Comparison of ENCODE assay signal across 12 cellular contexts in genomic region chr15:78317145-78317836, GRCh38. TPM values are rescaled to one million over a fixed set of nuclear protein-coding genes. Genes with fewer than 3 reads are reported as not detected.
DNase-seq lines count a peak whose midpoint lies in the region; ATAC-seq and TF ChIP-seq lines count a peak whose summit lies in the region.
"Had no signal": no experiment of that assay in that cellular context is flagged by ENCODE, and none has a peak within 500 bp of the region (broad histone marks: within the 10 kb centered on the region; RNA-seq: fewer than 3 reads in every experiment).

No MANE protein-coding gene starts in this region.

- POLR2A ChIA-PET in WTC11 (lab: Charles Lee): interaction anchor here (0.5 kb wide), 1 partner anchor 248 kb away, joined by 3 read pairs; no protein-coding TSS in a partner anchor

- no peak overlapping the region for H3K4me3 ChIP-seq in left ventricle myocardium inferior
- H3K4me3 ChIP-seq in heart right ventricle: no peak overlapping the region

- H3K36me3 Mint-ChIP-seq in WTC11: no peaks in the 10 kb centered on the region
- H3K36me3 Mint-ChIP-seq: CD8-positive, alpha-beta memory T cell; naive B cell had no signal

- no peaks in the 10 kb centered on the region for H3K9me3 Mint-ChIP-seq in WTC11
- H3K9me3 Mint-ChIP-seq: CD8-positive, alpha-beta memory T cell; naive B cell had no signal

- intact Hi-C loops in Right ventricle myocardium superior (cut with DNase I) (no loop called here), left ventricle myocardium inferior (cut with micrococcal nuclease) (no loop called here), heart right ventricle (cut with DNase I) (no loop called here)

- ATAC-seq in Right ventricle myocardium superior (ENCODE audit: poor library complexity) (peak; percentile 78), SK-N-SH treated with all-trans-retinoic acid at 6 μM for 48 hours (peak; percentile 59), heart right ventricle (peak in 5 of 8 donors; percentile 21 to 76 (median 64)), GM18873 (IDR thresholded peaks at IDR 0.05; ENCODE audit: low FRiP score, unreplicated experiment) (no peak), WTC11 (no peak)

- H3K9me3 ChIP-seq in left ventricle myocardium inferior (replicated peaks) (no peaks in the 10 kb centered on the region), heart right ventricle (no peaks in the 10 kb centered on the region)

- H3K27ac Mint-ChIP-seq in WTC11: no peak overlapping the region; the same call in 1 of the 2 replicates
- H3K27ac Mint-ChIP-seq: naive B cell had no signal

- H3K27me3 ChIP-seq in left ventricle myocardium inferior (ENCODE audit: low read depth) (peaks cover 12% of the 10 kb centered on the region), heart right ventricle (peaks cover 0 to 4% (median 0%) of the 10 kb centered on the region in 7 donors)

- TF ChIP-seq CTCF in left ventricle myocardium inferior (IDR thresholded peaks at IDR 0.05; ENCODE audit: borderline replicate concordance) (no peak), heart right ventricle (IDR thresholded peaks at IDR 0.05) (peak in 4 of 9 donors; percentile 15 to 29 (median 22)), WTC11 (IDR thresholded peaks at IDR 0.05) (no peak)

- H3K4me3 Mint-ChIP-seq in WTC11: no peak overlapping the region
- H3K4me3 Mint-ChIP-seq: CD8-positive, alpha-beta memory T cell; naive B cell had no signal

- WGBS in heart right ventricle, 2 donors: 58 to 72% methylated on average over 8 of the region's 8 CpGs

- peaks cover 49% of the 10 kb centered on the region for H3K4me1 Mint-ChIP-seq in WTC11
- H3K4me1 Mint-ChIP-seq: CD8-positive, alpha-beta memory T cell; naive B cell had no signal

- H3K27ac ChIP-seq in left ventricle myocardium inferior (replicated peaks) (no peak overlapping the region), heart right ventricle (no peak overlapping the region)

- CTCF ChIA-PET in WTC11 (lab: Charles Lee): interaction anchor here (0.6 to 3.2 kb wide), 22 partner anchors 10 to 248 kb away, joined by 3 to 31 read pairs (median 6); partner anchors contain the start of genes CHRNA5, CRABP1, IREB2 and SKIC8

- peaks cover 12% of the 10 kb centered on the region for H3K4me1 ChIP-seq in left ventricle myocardium inferior
- peaks cover 0 to 10% (median 0%) of the 10 kb centered on the region in 9 donors for H3K4me1 ChIP-seq in heart right ventricle

- DNase-seq in Right ventricle myocardium superior (no peak), left ventricle myocardium inferior (no peak), heart right ventricle (no peak), WTC11 (ENCODE audit: low spot score) (no peak), NCI-H510A treated with DMSO at 0.1 percent for 48 hours (lab: John Stamatoyannopoulos, UW) (no peak), NCI-H748 (lab: John Stamatoyannopoulos, UW; ENCODE audit: unreplicated experiment) (no peak)
- DNase-seq: activated CD4-positive, alpha-beta T cell treated with anti-CD3 and anti-CD28 coated beads, Interleukin-2, amount 50 U/mL, for 1 hour; effector memory CD4-positive, alpha-beta T cell; naive B cell had no signal

- H3K27me3 Mint-ChIP-seq in WTC11 (ENCODE audit: low read depth): no peaks in the 10 kb centered on the region

- H3K36me3 ChIP-seq in left ventricle myocardium inferior (no peaks in the 10 kb centered on the region), heart right ventricle (no peaks in the 10 kb centered on the region)

TF ChIP-seq in SK-N-SH treated with all-trans-retinoic acid at 6 μM for 48 hours, 23 proteins besides CTCF, POLR2A, EP300 and RAD21 (continues in another document):
- TF ChIP-seq POU6F1 (CRISPR knock-in tag; IDR thresholded peaks at IDR 0.05; ENCODE audit: borderline replicate concordance, low read depth) (no peak), GLIS3 (CRISPR knock-in tag; IDR thresholded peaks at IDR 0.05) (no peak), CSRNP3 (CRISPR knock-in tag; IDR thresholded peaks at IDR 0.05) (no peak), ZNF70 (CRISPR knock-in tag; IDR thresholded peaks at IDR 0.05) (no peak)

TF ChIP-seq in WTC11, 78 proteins besides CTCF, POLR2A, EP300 and RAD21:
- TF ChIP-seq ZNF138 (CRISPR knock-in tag; conservative IDR thresholded peaks at IDR 0.05): no peak
- no peak for TF ChIP-seq RELA (CRISPR knock-in tag; IDR thresholded peaks at IDR 0.05; ENCODE audit: borderline replicate concordance)
- no peak for TF ChIP-seq USF2 (CRISPR knock-in tag; IDR thresholded peaks at IDR 0.05)
- TF ChIP-seq NFYB (CRISPR knock-in tag; conservative IDR thresholded peaks at IDR 0.05; ENCODE audit: low read depth): no peak
- TF ChIP-seq GABPB1 (CRISPR knock-in tag; IDR thresholded peaks at IDR 0.05): no peak
- no peak for TF ChIP-seq ATF2 (CRISPR knock-in tag; IDR thresholded peaks at IDR 0.05; ENCODE audit: borderline replicate concordance, low read depth)
- TF ChIP-seq ZNF532 (CRISPR knock-in tag; IDR thresholded peaks at IDR 0.05; ENCODE audit: borderline replicate concordance): no peak
- no peak for TF ChIP-seq TEAD1 (CRISPR knock-in tag; IDR thresholded peaks at IDR 0.05)
- no peak for TF ChIP-seq ZNF512 (CRISPR knock-in tag; IDR thresholded peaks at IDR 0.05; ENCODE audit: borderline replicate concordance)
- TF ChIP-seq CREM (CRISPR knock-in tag; IDR thresholded peaks at IDR 0.05): no peak

RNA-seq across cellular contexts. Expression of gene SKIC8, which starts 17.9 kb away (rescaled TPM):
- total RNA-seq in Right ventricle myocardium superior (25.2 TPM), left ventricle myocardium inferior (24.6 TPM), heart right ventricle (10 to 100 TPM; 24.0 to 32.8 (median 26.4) TPM), WTC11 (2021) (49.5 to 55.6 TPM (median 50.9 TPM) in 3 replicates)
- 10 to 100 TPM; 33.8 to 37.0 TPM for polyA plus RNA-seq in heart right ventricle

RNA-seq across cellular contexts. Expression of gene CRABP1, which starts 22.9 kb away (rescaled TPM):
- total RNA-seq in Right ventricle myocardium superior (not detected), left ventricle myocardium inferior (not detected), heart right ventricle (not detected), WTC11 (2021) (374 to 444 TPM (median 377 TPM) in 3 replicates)
- polyA plus RNA-seq in heart right ventricle: not detected
- total RNA-seq: CD8-positive, alpha-beta memory T cell had no signal
- polyA plus RNA-seq: CD8-positive, alpha-beta memory T cell had no signal

RNA-seq across cellular contexts. Expression of gene DNAJA4, which starts 52.9 kb away (rescaled TPM):
- total RNA-seq in Right ventricle myocardium superior (79.9 TPM), left ventricle myocardium inferior (115 TPM), heart right ventricle (100 to 1,000 TPM in 8 of 10 donors, 10 to 100 TPM in 2; 78.9 to 210 (median 150) TPM), WTC11 (2021) (7.8 to 10.1 TPM (median 9.8 TPM) in 3 replicates)
- polyA plus RNA-seq in heart right ventricle: 100 to 1,000 TPM in 1 of 2 donors, 10 to 100 TPM in 1; 40.0 to 226 TPM

Comparison
In these comparisons a context has a peak if more than half of its experiments do, and no peak if none do; other contexts are left out.
1. ATAC-seq: peak in Right ventricle myocardium superior (single experiment), SK-N-SH treated with all-trans-retinoic acid at 6 μM for 48 hours (single experiment) and heart right ventricle (5 of 8); none in GM18873 (single experiment) and WTC11 (single experiment).
2. RNA of gene CRABP1, which starts 22.9 kb away (total RNA-seq): 374 to 444 TPM in WTC11; not detected in Right ventricle myocardium superior (single experiment), not detected in left ventricle myocardium inferior (single experiment) and not detected in heart right ventricle; every median in the first group is over 100 times any median in the second.